ENCODE assay signal across 1 cellular context in genomic region chr6:7145269-7146078, GRCh38.
TF ChIP-seq lines count a peak whose summit lies in the region.

No MANE protein-coding gene starts in this region.

TF ChIP-seq in SK-N-SH treated with all-trans-retinoic acid at 6 μM for 48 hours, 23 proteins besides CTCF, POLR2A, EP300 and RAD21 (continued from another document):
- TF ChIP-seq, protein P1, sequence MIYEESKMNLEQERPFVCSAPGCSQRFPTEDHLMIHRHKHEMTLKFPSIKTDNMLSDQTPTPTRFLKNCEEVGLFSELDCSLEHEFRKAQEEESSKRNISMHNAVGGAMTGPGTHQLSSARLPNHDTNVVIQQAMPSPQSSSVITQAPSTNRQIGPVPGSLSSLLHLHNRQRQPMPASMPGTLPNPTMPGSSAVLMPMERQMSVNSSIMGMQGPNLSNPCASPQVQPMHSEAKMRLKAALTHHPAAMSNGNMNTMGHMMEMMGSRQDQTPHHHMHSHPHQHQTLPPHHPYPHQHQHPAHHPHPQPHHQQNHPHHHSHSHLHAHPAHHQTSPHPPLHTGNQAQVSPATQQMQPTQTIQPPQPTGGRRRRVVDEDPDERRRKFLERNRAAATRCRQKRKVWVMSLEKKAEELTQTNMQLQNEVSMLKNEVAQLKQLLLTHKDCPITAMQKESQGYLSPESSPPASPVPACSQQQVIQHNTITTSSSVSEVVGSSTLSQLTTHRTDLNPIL (CRISPR knock-in tag; IDR thresholded peaks at IDR 0.05; ENCODE audit: low read depth) = no peak
- no peak for TF ChIP-seq PPARA (CRISPR knock-in tag; IDR thresholded peaks at IDR 0.05; ENCODE audit: borderline replicate concordance)
- TF ChIP-seq, protein P2, sequence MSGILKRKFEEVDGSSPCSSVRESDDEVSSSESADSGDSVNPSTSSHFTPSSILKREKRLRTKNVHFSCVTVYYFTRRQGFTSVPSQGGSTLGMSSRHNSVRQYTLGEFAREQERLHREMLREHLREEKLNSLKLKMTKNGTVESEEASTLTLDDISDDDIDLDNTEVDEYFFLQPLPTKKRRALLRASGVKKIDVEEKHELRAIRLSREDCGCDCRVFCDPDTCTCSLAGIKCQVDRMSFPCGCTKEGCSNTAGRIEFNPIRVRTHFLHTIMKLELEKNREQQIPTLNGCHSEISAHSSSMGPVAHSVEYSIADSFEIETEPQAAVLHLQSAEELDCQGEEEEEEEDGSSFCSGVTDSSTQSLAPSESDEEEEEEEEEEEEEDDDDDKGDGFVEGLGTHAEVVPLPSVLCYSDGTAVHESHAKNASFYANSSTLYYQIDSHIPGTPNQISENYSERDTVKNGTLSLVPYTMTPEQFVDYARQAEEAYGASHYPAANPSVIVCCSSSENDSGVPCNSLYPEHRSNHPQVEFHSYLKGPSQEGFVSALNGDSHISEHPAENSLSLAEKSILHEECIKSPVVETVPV (CRISPR knock-in tag; IDR thresholded peaks at IDR 0.05) = no peak
- TF ChIP-seq SNAI2 (CRISPR knock-in tag; IDR thresholded peaks at IDR 0.05) = no peak
- TF ChIP-seq ESRRG (CRISPR knock-in tag; IDR thresholded peaks at IDR 0.05) = no peak
- TF ChIP-seq ZC3H10 (CRISPR knock-in tag; IDR thresholded peaks at IDR 0.05) = no peak
- TF ChIP-seq ISL1 (CRISPR knock-in tag; IDR thresholded peaks at IDR 0.05) = no peak
- TF ChIP-seq ZFP30 (CRISPR knock-in tag; IDR thresholded peaks at IDR 0.05) = no peak
- TF ChIP-seq ARNTL (CRISPR knock-in tag; IDR thresholded peaks at IDR 0.05; ENCODE audit: borderline replicate concordance, low read depth) = no peak
